31 cellular contexts compared by ENCODE assay signal in genomic region chr6:1651362-1651761, GRCh38. TPM values are rescaled to one million over a fixed set of nuclear protein-coding genes. Genes with fewer than 3 reads are reported as not detected.
"Had no signal": no experiment of that assay in that cellular context is flagged by ENCODE, and none has a peak within 500 bp of the region (broad histone marks: within the 10 kb centered on the region; RNA-seq: fewer than 3 reads in every experiment).

No MANE protein-coding gene starts in this region.

- H3K27me3 ChIP-seq: adrenal gland, ascending aorta, body of pancreas, brain microvascular endothelial cell, breast epithelium had no signal

- DNase-seq: activated effector memory CD4-positive, alpha-beta T cell treated with anti-CD3 and anti-CD28 coated beads, Interleukin-2, amount 50 U/mL, for 16 hours; activated effector memory CD4-positive, alpha-beta T cell treated with Interleukin-2 at 50 U/mL for 16 hours; activated gamma-delta T cell; activated gamma-delta T cell treated with Interleukin-2 at 50 U/mL for 16 hours; activated naive CD4-positive, alpha-beta T cell; activated naive CD4-positive, alpha-beta T cell treated with anti-CD3 and anti-CD28 coated beads for 36 hours; activated naive CD4-positive, alpha-beta T cell treated with anti-CD3 and anti-CD28 coated beads, Interleukin-2, amount 10 ng/mL, durations not matched to agents 7 days and 5 days; activated naive CD4-positive, alpha-beta T cell treated with anti-CD3 and anti-CD28 coated beads, Interleukin-2, amount 50 U/mL, for 16 hours; activated naive CD4-positive, alpha-beta T cell treated with Interleukin-2 at 50 U/mL for 16 hours; activated naive CD8-positive, alpha-beta T cell treated with anti-CD3 and anti-CD28 coated beads for 36 hours; activated naive CD8-positive, alpha-beta T cell treated with anti-CD3 and anti-CD28 coated beads, Interleukin-2, amount 10 ng/mL, durations not matched to agents 7 days and 5 days; activated naive CD8-positive, alpha-beta T cell treated with anti-CD3 and anti-CD28 coated beads, Interleukin-2, amount 50 U/mL, for 24 hours; activated T-cell treated with anti-CD3 and anti-CD28 coated beads, Interleukin-2, amount 50 U/mL, for 1 hour; activated T-cell treated with anti-CD3 and anti-CD28 coated beads, Interleukin-2, amount 50 U/mL, for 24 hours; activated T-cell treated with anti-CD3 and anti-CD28 coated beads, Interleukin-2, amount 50 U/mL, for 4 hours; activated T-cell treated with anti-CD3 and anti-CD28 coated beads, Interleukin-2, amount 50 U/mL, for 48 hours; activated T-cell treated with anti-CD3 and anti-CD28 coated beads, Interleukin-2, amount 50 U/mL, for 72 hours; adrenal gland; amniotic stem cell; amygdala; anterior cingulate cortex; body of pancreas; brain microvascular endothelial cell; caudate nucleus; central memory CD4-positive, alpha-beta T cell; cerebellar nuclear complex had no signal

- H3K27ac ChIP-seq: adrenal gland, ascending aorta, body of pancreas, brain microvascular endothelial cell, breast epithelium, cardiac muscle cell had no signal

- H3K4me1 ChIP-seq: adrenal gland, body of pancreas, breast epithelium had no signal

- H3K36me3 ChIP-seq: adrenal gland, ascending aorta, brain microvascular endothelial cell, breast epithelium, cardiac muscle cell had no signal

- H3K4me3 ChIP-seq: adrenal gland, ascending aorta, body of pancreas, breast epithelium, cardiac muscle cell had no signal

- ATAC-seq: activated naive CD4-positive, alpha-beta T cell treated with anti-CD3 and anti-CD28 coated beads, Interleukin-2, amount 50 U/mL, for 72 hours; activated naive CD8-positive, alpha-beta T cell treated with anti-CD3 and anti-CD28 coated beads, Interleukin-2, amount 50 U/mL, for 24 hours; activated T-cell treated with anti-CD3 and anti-CD28 coated beads, Interleukin-2, amount 50 U/mL, for 4 hours; activated T-cell treated with anti-CD3 and anti-CD28 coated beads, Interleukin-2, amount 50 U/mL, for 72 hours; activated T-helper 17 cell treated with anti-CD3 and anti-CD28 coated beads, Interleukin-2, amount 50 U/mL, for 72 hours; body of pancreas had no signal

- H3K9me3 ChIP-seq: adrenal gland, ascending aorta, body of pancreas, breast epithelium had no signal

RNA-seq across cellular contexts. Expression of gene FOXC1, which starts 41.6 kb away (rescaled TPM):
- total RNA-seq: activated naive CD4-positive, alpha-beta T cell treated with anti-CD3 and anti-CD28 coated beads for 36 hours; activated naive CD8-positive, alpha-beta T cell treated with anti-CD3 and anti-CD28 coated beads for 36 hours; activated naive CD8-positive, alpha-beta T cell treated with anti-CD3 and anti-CD28 coated beads, Interleukin-2, amount 10 ng/mL, durations not matched to agents 7 days and 5 days; activated T-helper 17 cell treated with anti-CD3 and anti-CD28 coated beads, Interleukin-2, amount 50 U/mL, for 72 hours had no signal
